Comparison of ENCODE assay signal across 12 cellular contexts in the genomic region with DNA sequence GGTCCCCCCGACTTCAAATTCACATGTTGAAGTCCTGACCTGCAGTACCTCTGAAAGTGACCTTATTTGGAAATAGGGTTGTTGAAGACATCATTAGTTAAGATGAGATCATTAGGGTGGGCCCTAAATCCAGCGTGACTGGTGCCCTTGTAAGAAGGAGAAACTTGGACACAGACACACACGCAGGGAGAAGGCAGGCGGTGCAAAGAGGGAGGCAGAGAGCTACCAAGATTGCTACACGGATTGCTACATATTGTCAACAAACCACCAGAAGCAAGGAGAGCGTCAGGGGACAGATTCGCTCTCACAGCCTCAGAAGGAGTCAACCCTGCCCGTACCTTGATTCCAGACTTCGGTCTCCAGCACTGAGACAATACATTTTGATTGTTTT. TPM values are rescaled to one million over a fixed set of nuclear protein-coding genes. Genes with fewer than 3 reads are reported as not detected.
DNase-seq lines count a peak whose midpoint lies in the region; ATAC-seq and TF ChIP-seq lines count a peak whose summit lies in the region.
"Had no signal": no experiment of that assay in that cellular context is flagged by ENCODE, and none has a peak within 500 bp of the region (broad histone marks: within the 10 kb centered on the region; RNA-seq: fewer than 3 reads in every experiment).

No MANE protein-coding gene starts in this region.

- peak overlapping the region; percentile 71 for H3K27ac Mint-ChIP-seq in stimulated activated memory B cell treated with anti-CD40 and anti-IgM and Interleukin-4, amounts not matched to agents 10 μg/mL and 1 μg/mL and 100 μg/mL, for 72 hours
- H3K27ac Mint-ChIP-seq: stimulated activated naive CD8-positive, alpha-beta T cell treated with anti-CD3 and anti-CD28 coated beads, Interleukin-15, Interleukin-2, amounts not matched to agents 100 ng/mL and 50 ng/mL, for 24 hours had no signal

- no peaks in the 10 kb centered on the region for H3K36me3 Mint-ChIP-seq in stimulated activated memory B cell treated with anti-CD40 and anti-IgM and Interleukin-4, amounts not matched to agents 10 μg/mL and 1 μg/mL and 100 μg/mL, for 72 hours

- H3K4me3 ChIP-seq in H7 (ENCODE audit: insufficient read depth, low read depth, low read length): no peak overlapping the region
- H3K4me3 ChIP-seq in NB4 (ENCODE audit: low read depth, low read length): no peak overlapping the region
- H3K4me3 ChIP-seq in fibroblast of mammary gland (ENCODE audit: control insufficient read depth, low read depth, low read length): no peak overlapping the region

- H3K9me3 Mint-ChIP-seq in stimulated activated memory B cell treated with anti-CD40 and anti-IgM and Interleukin-4, amounts not matched to agents 10 μg/mL and 1 μg/mL and 100 μg/mL, for 72 hours: no peaks in the 10 kb centered on the region
- H3K9me3 Mint-ChIP-seq: stimulated activated naive CD8-positive, alpha-beta T cell treated with anti-CD3 and anti-CD28 coated beads, Interleukin-15, Interleukin-2, amounts not matched to agents 100 ng/mL and 50 ng/mL, for 24 hours had no signal

- ATAC-seq in stimulated activated memory B cell treated with anti-CD40 and anti-IgM and Interleukin-4, amounts not matched to agents 10 μg/mL and 1 μg/mL and 100 μg/mL, for 72 hours: no peak

- no peaks in the 10 kb centered on the region for H3K27me3 Mint-ChIP-seq in stimulated activated memory B cell treated with anti-CD40 and anti-IgM and Interleukin-4, amounts not matched to agents 10 μg/mL and 1 μg/mL and 100 μg/mL, for 72 hours
- H3K27me3 Mint-ChIP-seq: stimulated activated naive CD8-positive, alpha-beta T cell treated with anti-CD3 and anti-CD28 coated beads, Interleukin-15, Interleukin-2, amounts not matched to agents 100 ng/mL and 50 ng/mL, for 24 hours had no signal

- DNase-seq in H7 (peak; percentile 25), NB4 (ENCODE audit: low read depth) (peak; percentile 42), fibroblast of mammary gland (ENCODE audit: low read depth) (peak; percentile 41), COLO829 (ENCODE audit: low spot score) (no peak), NCI-H748 treated with DMSO at 0.1 percent for 48 hours (lab: John Stamatoyannopoulos, UW) (no peak)
- no peak for DNase-seq in stimulated activated CD8-positive, alpha-beta memory T cell treated with anti-CD3 and anti-CD28 coated beads, Interleukin-4, amount 100 ng/mL, for 48 hours
- DNase-seq: activated gamma-delta T cell, hippocampal formation, kidney glomerular epithelial cell, NCI-H526 treated with DMSO at 0.1 percent for 48 hours had no signal

- TF ChIP-seq POLR2A in NB4 (IDR thresholded peaks at IDR 0.05; ENCODE audit: extremely low read depth, insufficient read length): no peak

- TF ChIP-seq CTCF in NB4 (IDR thresholded peaks at IDR 0.05; ENCODE audit: low read depth, low read length) (no peak), fibroblast of mammary gland (conservative IDR thresholded peaks at IDR 0.05; ENCODE audit: control insufficient read depth, insufficient read depth, low read depth, low read length) (no peak)

- H3K27me3 ChIP-seq in H7 (ENCODE audit: control insufficient read depth, insufficient read depth, low read length): no peaks in the 10 kb centered on the region

- no peak overlapping the region for H3K4me3 Mint-ChIP-seq in stimulated activated memory B cell treated with anti-CD40 and anti-IgM and Interleukin-4, amounts not matched to agents 10 μg/mL and 1 μg/mL and 100 μg/mL, for 72 hours
- H3K4me3 Mint-ChIP-seq: stimulated activated naive CD8-positive, alpha-beta T cell treated with anti-CD3 and anti-CD28 coated beads, Interleukin-15, Interleukin-2, amounts not matched to agents 100 ng/mL and 50 ng/mL, for 24 hours had no signal

- H3K36me3 ChIP-seq in H7 (replicated peaks; ENCODE audit: control insufficient read depth, insufficient read depth, low read length): no peaks in the 10 kb centered on the region

- H3K4me1 Mint-ChIP-seq in stimulated activated memory B cell treated with anti-CD40 and anti-IgM and Interleukin-4, amounts not matched to agents 10 μg/mL and 1 μg/mL and 100 μg/mL, for 72 hours: peaks cover 33% of the 10 kb centered on the region

RNA-seq across cellular contexts. Expression of a gene that starts 6.8 kb away (rescaled TPM):
- 44.8 and 48.2 TPM in 2 replicates for total RNA-seq in H7 (2014; rRNA removed; shearing (Covaris generic))

RNA-seq across cellular contexts. Expression of a gene that starts 16.5 kb away (rescaled TPM):
- 8.5 and 14.1 TPM in 2 replicates for total RNA-seq in H7 (2014; rRNA removed; shearing (Covaris generic))

RNA-seq across cellular contexts. Expression of a gene that starts 17.7 kb away (rescaled TPM):
- 4.2 and 7.2 TPM in 2 replicates for total RNA-seq in H7 (2014; rRNA removed; shearing (Covaris generic))

RNA-seq across cellular contexts. Expression of a gene that starts 34.8 kb away (rescaled TPM):
- total RNA-seq in H7 (2014; rRNA removed; shearing (Covaris generic)): 66.4 and 69.4 TPM in 2 replicates

RNA-seq across cellular contexts. Expression of a gene that starts 42.8 kb away (rescaled TPM):
- 100 and 125 TPM in 2 replicates for total RNA-seq in H7 (2014; rRNA removed; shearing (Covaris generic))

Comparison
In these comparisons a context has a peak if more than half of its experiments do, and no peak if none do; other contexts are left out.
1. DNase-seq: peak in H7 (single experiment), NB4 (single experiment) and fibroblast of mammary gland (single experiment); none in COLO829 (single experiment), stimulated activated CD8-positive, alpha-beta memory T cell treated with anti-CD3 and anti-CD28 coated beads, Interleukin-4, amount 100 ng/mL, for 48 hours (single experiment) and NCI-H748 treated with DMSO at 0.1 percent for 48 hours (single experiment).